8 cellular contexts compared by ENCODE assay signal in genomic region chr14:36662543-36663403, GRCh38. TPM values are rescaled to one million over a fixed set of nuclear protein-coding genes. Genes with fewer than 3 reads are reported as not detected.
DNase-seq lines count a peak whose midpoint lies in the region; ATAC-seq and TF ChIP-seq lines count a peak whose summit lies in the region.

No MANE protein-coding gene starts in this region.

- H3K27ac Mint-ChIP-seq in osteocyte (ENCODE audit: unreplicated experiment), result peak overlapping the region; percentile 52

- H3K27me3 Mint-ChIP-seq in osteocyte (ENCODE audit: unreplicated experiment), result peaks cover 90% of the 10 kb centered on the region

- ATAC-seq in HG02798 (IDR thresholded peaks at IDR 0.05; ENCODE audit: poor library complexity, unreplicated experiment), result no peak
- ATAC-seq in GM18502 (IDR thresholded peaks at IDR 0.05; ENCODE audit: poor library complexity, unreplicated experiment), result no peak

- intact Hi-C loops in posterior vena cava (cut with DNase I), result no loop called here

- H3K4me3 Mint-ChIP-seq in osteocyte (ENCODE audit: unreplicated experiment), result peak overlapping the region; percentile 74

- no peaks in the 10 kb centered on the region for H3K9me3 Mint-ChIP-seq in osteocyte (ENCODE audit: unreplicated experiment)

- peaks cover 51% of the 10 kb centered on the region for H3K4me1 Mint-ChIP-seq in osteocyte (ENCODE audit: unreplicated experiment)

- DNase-seq in DMS79 (lab: John Stamatoyannopoulos, UW) (peak; percentile 29), NCI-H1105 (lab: John Stamatoyannopoulos, UW) (peak; percentile 51), ecto neural progenitor cell (ENCODE audit: low spot score) (peak; percentile 64), osteocyte (ENCODE audit: extremely low spot score, unreplicated experiment) (no peak), inferior parietal cortex (ENCODE audit: extremely low spot score) (no peak), posterior vena cava (ENCODE audit: low spot score) (no peak)

- TF ChIP-seq CTCF in osteocyte (IDR thresholded peaks at IDR 0.05), result no peak

- no peaks in the 10 kb centered on the region for H3K36me3 Mint-ChIP-seq in osteocyte (ENCODE audit: unreplicated experiment)

RNA-seq across cellular contexts. Expression of gene PAX9, which starts 1.1 kb away (rescaled TPM):
- 3.9 and 4.6 TPM in 2 replicates for total RNA-seq in osteocyte
- total RNA-seq in posterior vena cava, result under 1 TPM in 1 of 2 donors, not detected in 1; 0.10 TPM

Comparison
In these comparisons a context has a peak if more than half of its experiments do, and no peak if none do; other contexts are left out.
1. DNase-seq: peak in DMS79 (single experiment), NCI-H1105 (single experiment) and ecto neural progenitor cell (single experiment); none in osteocyte (single experiment), inferior parietal cortex (single experiment) and posterior vena cava (single experiment).